ENCODE assay signal across 9 cellular contexts in genomic region chr5:33936381-33937016, GRCh38. TPM values are rescaled to one million over a fixed set of nuclear protein-coding genes. Genes with fewer than 3 reads are reported as not detected.
DNase-seq lines count a peak whose midpoint lies in the region; TF ChIP-seq lines count a peak whose summit lies in the region.
"Had no signal": no experiment of that assay in that cellular context is flagged by ENCODE, and none has a peak within 500 bp of the region (broad histone marks: within the 10 kb centered on the region; RNA-seq: fewer than 3 reads in every experiment).

A gene with protein sequence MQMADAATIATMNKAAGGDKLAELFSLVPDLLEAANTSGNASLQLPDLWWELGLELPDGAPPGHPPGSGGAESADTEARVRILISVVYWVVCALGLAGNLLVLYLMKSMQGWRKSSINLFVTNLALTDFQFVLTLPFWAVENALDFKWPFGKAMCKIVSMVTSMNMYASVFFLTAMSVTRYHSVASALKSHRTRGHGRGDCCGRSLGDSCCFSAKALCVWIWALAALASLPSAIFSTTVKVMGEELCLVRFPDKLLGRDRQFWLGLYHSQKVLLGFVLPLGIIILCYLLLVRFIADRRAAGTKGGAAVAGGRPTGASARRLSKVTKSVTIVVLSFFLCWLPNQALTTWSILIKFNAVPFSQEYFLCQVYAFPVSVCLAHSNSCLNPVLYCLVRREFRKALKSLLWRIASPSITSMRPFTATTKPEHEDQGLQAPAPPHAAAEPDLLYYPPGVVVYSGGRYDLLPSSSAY (plus strand): TSS chr5:33936386. CDS start chr5:33936741, 355 bp downstream.

- peaks cover 7% of the 10 kb centered on the region for H3K4me1 ChIP-seq in testis

- no peak within 1 kb of the TSS for H3K27ac ChIP-seq in testis

- no peaks in the 10 kb centered on the region for H3K36me3 ChIP-seq in kidney epithelial cell (ENCODE audit: control insufficient read depth, insufficient read depth, low read length)
- H3K36me3 ChIP-seq in testis (ENCODE audit: low read depth, missing control alignments) = no peaks in the 10 kb centered on the region

- H3K4me1 Mint-ChIP-seq in chondrocyte (ENCODE audit: low read depth) = peaks cover 5% of the 10 kb centered on the region

- H3K4me3 ChIP-seq in kidney epithelial cell (ENCODE audit: low read depth, low read length) = peak within 1 kb of the TSS; percentile 24
- H3K4me3 ChIP-seq in testis = peak within 1 kb of the TSS; percentile 34 to 45

- no peaks in the 10 kb centered on the region for H3K9me3 Mint-ChIP-seq in chondrocyte (ENCODE audit: low read depth)

- H3K27me3 ChIP-seq in kidney epithelial cell (ENCODE audit: control insufficient read depth, insufficient read depth, low read length) (peaks cover 37% of the 10 kb centered on the region), testis (peaks cover 2% of the 10 kb centered on the region)

- H3K9me3 ChIP-seq in testis = no peaks in the 10 kb centered on the region

- H3K27ac Mint-ChIP-seq in chondrocyte (ENCODE audit: unreplicated experiment) = no peak within 1 kb of the TSS

- peaks cover 21% of the 10 kb centered on the region for H3K27me3 Mint-ChIP-seq in chondrocyte (ENCODE audit: low read depth)

- no peaks in the 10 kb centered on the region for H3K36me3 Mint-ChIP-seq in chondrocyte (ENCODE audit: low read depth)

- no peak for TF ChIP-seq CTCF in chondrocyte (IDR thresholded peaks at IDR 0.05)
- TF ChIP-seq CTCF in kidney epithelial cell (IDR thresholded peaks at IDR 0.05; ENCODE audit: insufficient read depth, low read length, poor library complexity, severe bottlenecking) = no peak
- no peak for TF ChIP-seq CTCF in testis (IDR thresholded peaks at IDR 0.05)

- peak within 1 kb of the TSS; percentile 83 for H3K4me3 Mint-ChIP-seq in chondrocyte (ENCODE audit: unreplicated experiment)

- peak; percentile 1 for DNase-seq in NCI-H1694 treated with DMSO at 0.1 percent for 48 hours (lab: John Stamatoyannopoulos, UW)
- no peak for DNase-seq in NCI-H1694 (lab: John Stamatoyannopoulos, UW)
- DNase-seq in chondrocyte (ENCODE audit: low spot score) = no peak
- DNase-seq in kidney epithelial cell (ENCODE audit: low read depth) = no peak
- no peak for DNase-seq in testis
- DNase-seq in superior temporal gyrus (ENCODE audit: extremely low spot score) = no peak
- no peak for DNase-seq in medulla oblongata (ENCODE audit: extremely low spot score)
- no peak for DNase-seq in HuH-7 (ENCODE audit: low spot score)

- intact Hi-C loops in testis (cut with DNase I; ENCODE audit: low total_unique reads) = no loop called here

- no peak for TF ChIP-seq POLR2A in testis (IDR thresholded peaks at IDR 0.05)

- WGBS in testis, 2 donors = 0 to 4% methylated on average over 4 to 40 of the region's 45 CpGs

RNA-seq across cellular contexts. Expression of the gene that starts here (rescaled TPM):
- not detected in 3 replicates for total RNA-seq in chondrocyte
- 0.82 TPM in 1 of 2 replicates, not detected in the other for total RNA-seq in kidney epithelial cell
- not detected for total RNA-seq in testis
- polyA plus RNA-seq in testis (ENCODE audit: insufficient read depth, low read depth, low replicate concordance) = not detected
- total RNA-seq: T-helper 1 cell treated with Interleukin-12 subunit alpha and Interleukin-12 subunit beta and Interleukin-4 antibody, amounts not matched to agents 30 ng/mL and 1 ng/mL, for 36 hours had no signal
